1 cellular context compared by ENCODE assay signal in genomic region chr5:76715734-76716455, GRCh38.
TF ChIP-seq lines count a peak whose summit lies in the region.

Gene F2R, plus strand, starts transcription at chr5:76716126. Its CDS starts 182 bp downstream, at chr5:76716308.

TF ChIP-seq in K562, 482 proteins besides CTCF, POLR2A, EP300 and RAD21 (continued from another document and continues in another):
- no peak for TF ChIP-seq STAT6 (CRISPR knock-in tag; IDR thresholded peaks at IDR 0.05)
- TF ChIP-seq POLR2AphosphoS5 (IDR thresholded peaks at IDR 0.05; ENCODE audit: control insufficient read depth, insufficient read depth, low read depth, low read length), result peak; percentile 52
- peak; percentile 26 to 29; a peak in 1 of 4 replicates for TF ChIP-seq NRF1 (conservative IDR thresholded peaks at IDR 0.05 in 1 of 2, IDR thresholded peaks at IDR 0.05 in 1 of 2)
- no peak for TF ChIP-seq SMARCE1 (IDR thresholded peaks at IDR 0.05)
- no peak for TF ChIP-seq GTF3C2 (IDR thresholded peaks at IDR 0.05; ENCODE audit: borderline replicate concordance, extremely low read depth, insufficient read length)
- no peak for TF ChIP-seq HDAC3 (IDR thresholded peaks at IDR 0.05; ENCODE audit: borderline replicate concordance, partially characterized antibody)
- TF ChIP-seq, protein P1, sequence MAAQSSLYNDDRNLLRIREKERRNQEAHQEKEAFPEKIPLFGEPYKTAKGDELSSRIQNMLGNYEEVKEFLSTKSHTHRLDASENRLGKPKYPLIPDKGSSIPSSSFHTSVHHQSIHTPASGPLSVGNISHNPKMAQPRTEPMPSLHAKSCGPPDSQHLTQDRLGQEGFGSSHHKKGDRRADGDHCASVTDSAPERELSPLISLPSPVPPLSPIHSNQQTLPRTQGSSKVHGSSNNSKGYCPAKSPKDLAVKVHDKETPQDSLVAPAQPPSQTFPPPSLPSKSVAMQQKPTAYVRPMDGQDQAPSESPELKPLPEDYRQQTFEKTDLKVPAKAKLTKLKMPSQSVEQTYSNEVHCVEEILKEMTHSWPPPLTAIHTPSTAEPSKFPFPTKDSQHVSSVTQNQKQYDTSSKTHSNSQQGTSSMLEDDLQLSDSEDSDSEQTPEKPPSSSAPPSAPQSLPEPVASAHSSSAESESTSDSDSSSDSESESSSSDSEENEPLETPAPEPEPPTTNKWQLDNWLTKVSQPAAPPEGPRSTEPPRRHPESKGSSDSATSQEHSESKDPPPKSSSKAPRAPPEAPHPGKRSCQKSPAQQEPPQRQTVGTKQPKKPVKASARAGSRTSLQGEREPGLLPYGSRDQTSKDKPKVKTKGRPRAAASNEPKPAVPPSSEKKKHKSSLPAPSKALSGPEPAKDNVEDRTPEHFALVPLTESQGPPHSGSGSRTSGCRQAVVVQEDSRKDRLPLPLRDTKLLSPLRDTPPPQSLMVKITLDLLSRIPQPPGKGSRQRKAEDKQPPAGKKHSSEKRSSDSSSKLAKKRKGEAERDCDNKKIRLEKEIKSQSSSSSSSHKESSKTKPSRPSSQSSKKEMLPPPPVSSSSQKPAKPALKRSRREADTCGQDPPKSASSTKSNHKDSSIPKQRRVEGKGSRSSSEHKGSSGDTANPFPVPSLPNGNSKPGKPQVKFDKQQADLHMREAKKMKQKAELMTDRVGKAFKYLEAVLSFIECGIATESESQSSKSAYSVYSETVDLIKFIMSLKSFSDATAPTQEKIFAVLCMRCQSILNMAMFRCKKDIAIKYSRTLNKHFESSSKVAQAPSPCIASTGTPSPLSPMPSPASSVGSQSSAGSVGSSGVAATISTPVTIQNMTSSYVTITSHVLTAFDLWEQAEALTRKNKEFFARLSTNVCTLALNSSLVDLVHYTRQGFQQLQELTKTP (IDR thresholded peaks at IDR 0.05; ENCODE audit: low read depth in 1 of 2, partially characterized antibody in 2 of 2), result no peak
- TF ChIP-seq MLLT1 (IDR thresholded peaks at IDR 0.05), result 0 out of 4 replicates have a peak, but pooled peaks of 1 of the 2 experiments have one; percentile 58
- TF ChIP-seq ZNF644 (tag; IDR thresholded peaks at IDR 0.05; ENCODE audit: low read depth), result no peak
- TF ChIP-seq PTBP1 (IDR thresholded peaks at IDR 0.05; ENCODE audit: low read depth, low read length), result no peak
- no peak for TF ChIP-seq STAT5B (CRISPR knock-in tag; IDR thresholded peaks at IDR 0.05)
- TF ChIP-seq RBM34 (IDR thresholded peaks at IDR 0.05; ENCODE audit: borderline replicate concordance, insufficient read depth, low read length), result peak; percentile 84; the same call in 1 of the 2 replicates
- TF ChIP-seq DIDO1 (tag; IDR thresholded peaks at IDR 0.05; ENCODE audit: low read depth), result no peak
- TF ChIP-seq, protein P2, sequence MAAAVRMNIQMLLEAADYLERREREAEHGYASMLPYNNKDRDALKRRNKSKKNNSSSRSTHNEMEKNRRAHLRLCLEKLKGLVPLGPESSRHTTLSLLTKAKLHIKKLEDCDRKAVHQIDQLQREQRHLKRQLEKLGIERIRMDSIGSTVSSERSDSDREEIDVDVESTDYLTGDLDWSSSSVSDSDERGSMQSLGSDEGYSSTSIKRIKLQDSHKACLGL (CRISPR knock-in tag; IDR thresholded peaks at IDR 0.05; ENCODE audit: borderline replicate concordance, poor library complexity, severe bottlenecking), result no peak
- TF ChIP-seq GATAD2A (IDR thresholded peaks at IDR 0.05), result peak; percentile 78; the same call in 1 of the 2 replicates
- TF ChIP-seq TCF3 (CRISPR knock-in tag; IDR thresholded peaks at IDR 0.05), result no peak
- no peak for TF ChIP-seq NCOA2 (IDR thresholded peaks at IDR 0.05; ENCODE audit: partially characterized antibody in 2 of 2)
- no peak for TF ChIP-seq CGGBP1 (CRISPR knock-in tag; IDR thresholded peaks at IDR 0.05)
- no peak for TF ChIP-seq CHD2 (IDR thresholded peaks at IDR 0.05; ENCODE audit: low read depth, low read length)
- TF ChIP-seq MEF2A (IDR thresholded peaks at IDR 0.05; ENCODE audit: control insufficient read depth, low read depth, low read length), result no peak
- no peak for TF ChIP-seq ZNF232 (CRISPR knock-in tag; IDR thresholded peaks at IDR 0.05)
- TF ChIP-seq POU5F1 (IDR thresholded peaks at IDR 0.05; ENCODE audit: borderline replicate concordance, low read depth, low read length, partially characterized antibody), result no peak
- no peak for TF ChIP-seq PPARD (CRISPR knock-in tag; IDR thresholded peaks at IDR 0.05)
- no peak for TF ChIP-seq SMAD1 (IDR thresholded peaks at IDR 0.05; ENCODE audit: low read depth, low read length, partially characterized antibody)
- TF ChIP-seq ZNF75A (CRISPR knock-in tag; IDR thresholded peaks at IDR 0.05), result no peak
- TF ChIP-seq, protein P3, sequence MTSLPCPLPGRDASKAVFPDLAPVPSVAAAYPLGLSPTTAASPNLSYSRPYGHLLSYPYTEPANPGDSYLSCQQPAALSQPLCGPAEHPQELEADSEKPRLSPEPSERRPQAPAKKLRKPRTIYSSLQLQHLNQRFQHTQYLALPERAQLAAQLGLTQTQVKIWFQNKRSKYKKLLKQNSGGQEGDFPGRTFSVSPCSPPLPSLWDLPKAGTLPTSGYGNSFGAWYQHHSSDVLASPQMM (CRISPR knock-in tag; IDR thresholded peaks at IDR 0.05), result no peak
- TF ChIP-seq, protein P4, sequence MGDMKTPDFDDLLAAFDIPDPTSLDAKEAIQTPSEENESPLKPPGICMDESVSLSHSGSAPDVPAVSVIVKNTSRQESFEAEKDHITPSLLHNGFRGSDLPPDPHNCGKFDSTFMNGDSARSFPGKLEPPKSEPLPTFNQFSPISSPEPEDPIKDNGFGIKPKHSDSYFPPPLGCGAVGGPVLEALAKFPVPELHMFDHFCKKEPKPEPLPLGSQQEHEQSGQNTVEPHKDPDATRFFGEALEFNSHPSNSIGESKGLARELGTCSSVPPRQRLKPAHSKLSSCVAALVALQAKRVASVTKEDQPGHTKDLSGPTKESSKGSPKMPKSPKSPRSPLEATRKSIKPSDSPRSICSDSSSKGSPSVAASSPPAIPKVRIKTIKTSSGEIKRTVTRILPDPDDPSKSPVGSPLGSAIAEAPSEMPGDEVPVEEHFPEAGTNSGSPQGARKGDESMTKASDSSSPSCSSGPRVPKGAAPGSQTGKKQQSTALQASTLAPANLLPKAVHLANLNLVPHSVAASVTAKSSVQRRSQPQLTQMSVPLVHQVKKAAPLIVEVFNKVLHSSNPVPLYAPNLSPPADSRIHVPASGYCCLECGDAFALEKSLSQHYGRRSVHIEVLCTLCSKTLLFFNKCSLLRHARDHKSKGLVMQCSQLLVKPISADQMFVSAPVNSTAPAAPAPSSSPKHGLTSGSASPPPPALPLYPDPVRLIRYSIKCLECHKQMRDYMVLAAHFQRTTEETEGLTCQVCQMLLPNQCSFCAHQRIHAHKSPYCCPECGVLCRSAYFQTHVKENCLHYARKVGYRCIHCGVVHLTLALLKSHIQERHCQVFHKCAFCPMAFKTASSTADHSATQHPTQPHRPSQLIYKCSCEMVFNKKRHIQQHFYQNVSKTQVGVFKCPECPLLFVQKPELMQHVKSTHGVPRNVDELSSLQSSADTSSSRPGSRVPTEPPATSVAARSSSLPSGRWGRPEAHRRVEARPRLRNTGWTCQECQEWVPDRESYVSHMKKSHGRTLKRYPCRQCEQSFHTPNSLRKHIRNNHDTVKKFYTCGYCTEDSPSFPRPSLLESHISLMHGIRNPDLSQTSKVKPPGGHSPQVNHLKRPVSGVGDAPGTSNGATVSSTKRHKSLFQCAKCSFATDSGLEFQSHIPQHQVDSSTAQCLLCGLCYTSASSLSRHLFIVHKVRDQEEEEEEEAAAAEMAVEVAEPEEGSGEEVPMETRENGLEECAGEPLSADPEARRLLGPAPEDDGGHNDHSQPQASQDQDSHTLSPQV (IDR thresholded peaks at IDR 0.05), result peak; percentile 23; the same call in 1 of the 2 replicates
- no peak for TF ChIP-seq RBM14 (IDR thresholded peaks at IDR 0.05; ENCODE audit: borderline replicate concordance, insufficient read depth, low read depth, low read length)
- no peak for TF ChIP-seq ARID1B (IDR thresholded peaks at IDR 0.05)
- TF ChIP-seq HOXB6 (CRISPR knock-in tag; IDR thresholded peaks at IDR 0.05; ENCODE audit: borderline replicate concordance), result no peak
- no peak for TF ChIP-seq PHB2 (IDR thresholded peaks at IDR 0.05; ENCODE audit: low read depth)
- TF ChIP-seq MAFF (IDR thresholded peaks at IDR 0.05; ENCODE audit: low read length), result no peak
- no peak for TF ChIP-seq ZNF551 (CRISPR knock-in tag; IDR thresholded peaks at IDR 0.05)
